ENCODE assay signal across 20 cellular contexts in genomic region chr4:129213692-129214091, GRCh38.
"Had no signal": no experiment of that assay in that cellular context is flagged by ENCODE, and none has a peak within 500 bp of the region (broad histone marks: within the 10 kb centered on the region; RNA-seq: fewer than 3 reads in every experiment).

No MANE protein-coding gene starts in this region.

- H3K4me1 ChIP-seq: esophagus squamous epithelium, neural progenitor cell, prostate gland, tibial nerve, upper lobe of left lung had no signal

- ATAC-seq: effector memory CD8-positive, alpha-beta T cell; naive thymus-derived CD4-positive, alpha-beta T cell; stimulated activated naive B cell treated with anti-CD40 and anti-IgM and Interleukin-4, amounts not matched to agents 10 μg/mL and 1 μg/mL and 100 μg/mL, for 72 hours had no signal

- H3K27me3 ChIP-seq: esophagus squamous epithelium, neural progenitor cell, tibial nerve, upper lobe of left lung had no signal

- H3K4me3 ChIP-seq: esophagus squamous epithelium, lung, neural progenitor cell, prostate gland, skin epidermis, thoracic aorta, tibial nerve, upper lobe of left lung had no signal

- H3K36me3 ChIP-seq: esophagus squamous epithelium, neural progenitor cell, prostate gland, thoracic aorta, tibial nerve, upper lobe of left lung had no signal

- H3K9me3 ChIP-seq: esophagus squamous epithelium, prostate gland, thoracic aorta, tibial nerve, upper lobe of left lung had no signal

- H3K27ac ChIP-seq: esophagus squamous epithelium, neural progenitor cell, prostate gland, skin epidermis, thoracic aorta, tibial nerve, upper lobe of left lung had no signal

- DNase-seq: cerebellar nuclear complex; cortex of kidney; effector memory CD8-positive, alpha-beta T cell; erythroblast; esophagus squamous epithelium; foreskin melanocyte; glutamatergic neuron; naive thymus-derived CD4-positive, alpha-beta T cell; nucleus accumbens; right cardiac atrium; stimulated activated CD4-positive, alpha-beta T cell treated with anti-CD3 and anti-CD28 coated beads, Interleukin-15, amount 100 ng/mL, for 24 hours; stimulated activated CD4-positive, alpha-beta T cell treated with anti-CD3 and anti-CD28 coated beads, Interleukin-2, amount 100 ng/mL, for 48 hours; stimulated activated naive B cell treated with anti-CD40 and anti-IgM and Interleukin-4, amounts not matched to agents 10 μg/mL and 1 μg/mL and 100 μg/mL, for 72 hours; upper lobe of left lung had no signal
